Comparison of ENCODE assay signal across 26 cellular contexts in genomic region chr18:55566456-55566935, GRCh38.
"Had no signal": no experiment of that assay in that cellular context is flagged by ENCODE, and none has a peak within 500 bp of the region (broad histone marks: within the 10 kb centered on the region; RNA-seq: fewer than 3 reads in every experiment).

No MANE protein-coding gene starts in this region.

- DNase-seq: colonic mucosa; cortex of kidney; effector CD8-positive, alpha-beta T cell; effector memory CD8-positive, alpha-beta T cell; endodermal cell; foreskin keratinocyte; gastrocnemius medialis; glutamatergic neuron; head of caudate nucleus; heart right ventricle; hippocampal formation; left cardiac atrium; left lung; left ventricle myocardium superior; mammary epithelial cell; mesendoderm; midbrain; naive thymus-derived CD4-positive, alpha-beta T cell had no signal

- FAIRE-seq: endometrium, endothelial cell of umbilical vein, islet of Langerhans, keratinocyte had no signal

- H3K4me3 Mint-ChIP-seq: dendritic cell treated with granulocyte-macrophage colony-stimulating factor and Interleukin-4, amounts not matched to agents 40 ng/mL and 50 ng/mL, for 4 days; effector memory CD8-positive, alpha-beta T cell; endodermal cell; memory B cell; naive thymus-derived CD4-positive, alpha-beta T cell had no signal

- H3K4me1 Mint-ChIP-seq: naive thymus-derived CD4-positive, alpha-beta T cell had no signal

- H3K27ac Mint-ChIP-seq: dendritic cell treated with granulocyte-macrophage colony-stimulating factor and Interleukin-4, amounts not matched to agents 40 ng/mL and 50 ng/mL, for 4 days; effector memory CD8-positive, alpha-beta T cell; endodermal cell; memory B cell; naive thymus-derived CD4-positive, alpha-beta T cell had no signal

- H3K27me3 ChIP-seq: colonic mucosa, esophagus muscularis mucosa, foreskin keratinocyte, gastrocnemius medialis, heart right ventricle, left lung had no signal

- H3K27ac ChIP-seq: colonic mucosa, esophagus muscularis mucosa, foreskin keratinocyte, gastrocnemius medialis, heart right ventricle, left lung had no signal

- H3K36me3 Mint-ChIP-seq: naive thymus-derived CD4-positive, alpha-beta T cell had no signal

- H3K4me1 ChIP-seq: colonic mucosa, esophagus muscularis mucosa, foreskin keratinocyte, left lung had no signal

- H3K36me3 ChIP-seq: colonic mucosa, esophagus muscularis mucosa, gastrocnemius medialis, left lung had no signal

- H3K4me3 ChIP-seq: colonic mucosa, esophagus muscularis mucosa, gastrocnemius medialis, heart right ventricle, left lung, lung had no signal

- H3K27me3 Mint-ChIP-seq: dendritic cell treated with granulocyte-macrophage colony-stimulating factor and Interleukin-4, amounts not matched to agents 40 ng/mL and 50 ng/mL, for 4 days; effector memory CD8-positive, alpha-beta T cell; memory B cell had no signal

- H3K9me3 ChIP-seq: colonic mucosa, esophagus muscularis mucosa, gastrocnemius medialis, left lung had no signal

- ATAC-seq: effector memory CD8-positive, alpha-beta T cell; foreskin keratinocyte; gastrocnemius medialis; heart right ventricle; left cardiac atrium; left lung; left ventricle myocardium superior; naive thymus-derived CD4-positive, alpha-beta T cell had no signal
